14 cellular contexts compared by ENCODE assay signal in the genomic region with DNA sequence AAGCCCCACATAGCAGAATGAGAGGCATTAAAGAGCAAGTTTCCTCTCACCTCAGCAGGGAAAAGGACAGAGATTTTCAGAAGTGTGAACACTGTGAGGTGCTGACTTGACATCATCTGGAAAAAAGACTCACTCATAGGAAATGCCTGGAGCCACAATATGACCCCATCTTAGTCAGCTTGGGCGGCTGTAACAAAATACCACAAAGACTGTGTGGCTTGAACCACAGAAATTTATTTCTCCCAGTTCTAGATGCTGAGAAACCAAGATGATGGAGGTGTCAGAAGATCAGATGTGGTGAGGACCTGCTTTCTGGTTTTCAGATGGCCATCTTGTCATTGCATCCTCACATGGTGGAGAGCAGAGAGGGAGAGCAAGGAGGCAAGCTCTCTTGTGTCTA.
DNase-seq lines count a peak whose midpoint lies in the region; ATAC-seq, FAIRE-seq and TF ChIP-seq lines count a peak whose summit lies in the region.
"Had no signal": no experiment of that assay in that cellular context is flagged by ENCODE, and none has a peak within 500 bp of the region (broad histone marks: within the 10 kb centered on the region; RNA-seq: fewer than 3 reads in every experiment).

No MANE protein-coding gene starts in this region.

- H4K20me1 ChIP-seq in PC-3 (ENCODE audit: low read length) = no peaks in the 10 kb centered on the region

- H3K4me3 ChIP-seq in PC-3 (ENCODE audit: low read length) (no peak overlapping the region), cardiac fibroblast (replicated peaks in 1 of 2; ENCODE audit: low read depth in 2 of 2, low read length in 2 of 2) (no peak overlapping the region), right atrium auricular region (no peak overlapping the region), tibial artery (no peak overlapping the region)
- H3K4me3 ChIP-seq: heart right ventricle, testis had no signal

- peak overlapping the region; percentile 11 for H3K27ac Mint-ChIP-seq in osteocyte (ENCODE audit: unreplicated experiment)
- H3K27ac Mint-ChIP-seq: brain had no signal

- H3K27me3 Mint-ChIP-seq in osteocyte (ENCODE audit: unreplicated experiment) = no peaks in the 10 kb centered on the region

- H3K9me3 ChIP-seq in PC-3 (ENCODE audit: low read length) (no peaks in the 10 kb centered on the region), right atrium auricular region (no peaks in the 10 kb centered on the region), tibial artery (no peaks in the 10 kb centered on the region)
- H3K9me3 ChIP-seq: testis had no signal

- DNase-seq in activated CD4-positive, CD25-positive, alpha-beta regulatory T cell treated with anti-CD3 and anti-CD28 coated beads, Interleukin-2, amount 50 U/mL, for 72 hours = no peak
- DNase-seq in PC-3 (peak; percentile 44), cardiac fibroblast (ENCODE audit: low read depth in 2 of 2) (peak; percentile 65 to 90), osteocyte (ENCODE audit: extremely low spot score, unreplicated experiment) (no peak), D721Med (ENCODE audit: insufficient read length, low spot score) (no peak), right atrium auricular region (ENCODE audit: low spot score) (no peak), tibial artery (no peak)
- DNase-seq: activated CD4-positive, alpha-beta T cell treated with anti-CD3 and anti-CD28 coated beads for 4 hours; heart right ventricle; SHP77; testis had no signal

- peaks cover 5% of the 10 kb centered on the region for H3K9me3 Mint-ChIP-seq in osteocyte (ENCODE audit: unreplicated experiment)

- TF ChIP-seq CTCF in PC-3 (conservative IDR thresholded peaks at IDR 0.05; ENCODE audit: low read depth, low read length) = no peak
- no peak for TF ChIP-seq CTCF in cardiac fibroblast (IDR thresholded peaks at IDR 0.05; ENCODE audit: low read depth, low read length)
- no peak for TF ChIP-seq CTCF in osteocyte (IDR thresholded peaks at IDR 0.05)
- TF ChIP-seq CTCF in D721Med (IDR thresholded peaks at IDR 0.05; ENCODE audit: insufficient read depth, missing control alignments) = no peak
- TF ChIP-seq CTCF in right atrium auricular region (IDR thresholded peaks at IDR 0.05) = no peak
- TF ChIP-seq CTCF in tibial artery (IDR thresholded peaks at IDR 0.05) = no peak

- H3K4me1 ChIP-seq in PC-3 (ENCODE audit: insufficient read depth, low read length) = 0 out of 2 replicates have a peak, but pooled peaks cover 5% of the 10 kb centered on the region
- no peaks in the 10 kb centered on the region for H3K4me1 ChIP-seq in right atrium auricular region
- no peaks in the 10 kb centered on the region for H3K4me1 ChIP-seq in tibial artery
- H3K4me1 ChIP-seq: heart right ventricle, testis had no signal

- H3K36me3 ChIP-seq in PC-3 (ENCODE audit: low read depth, low read length) (no peaks in the 10 kb centered on the region), right atrium auricular region (no peaks in the 10 kb centered on the region), tibial artery (no peaks in the 10 kb centered on the region)
- H3K36me3 ChIP-seq: heart right ventricle had no signal

- peak; percentile 31 to 54 for ATAC-seq in activated CD4-positive, CD25-positive, alpha-beta regulatory T cell treated with anti-CD3 and anti-CD28 coated beads, Interleukin-2, amount 50 U/mL, for 24 hours
- ATAC-seq in PC-3 = no peak
- ATAC-seq: heart right ventricle had no signal

- no peak overlapping the region for H2AFZ ChIP-seq in PC-3 (ENCODE audit: low read length)

- H3K4me3 Mint-ChIP-seq in osteocyte (ENCODE audit: unreplicated experiment) = no peak overlapping the region
- H3K4me3 Mint-ChIP-seq: brain had no signal

- intact Hi-C loops in PC-3 (cut with micrococcal nuclease) = no loop called here
- intact Hi-C loops in tibial artery (cut with DNase I; ENCODE audit: low total_unique reads) = no loop called here

- H3K9me2 ChIP-seq in PC-3 (replicated peaks; ENCODE audit: low read length) = no peaks in the 10 kb centered on the region

- no peak overlapping the region for H3K27ac ChIP-seq in PC-3 (ENCODE audit: low read length)
- H3K27ac ChIP-seq in right atrium auricular region = no peak overlapping the region
- no peak overlapping the region for H3K27ac ChIP-seq in tibial artery
- H3K27ac ChIP-seq: 22Rv1, heart right ventricle, testis had no signal

- no TSS peak for BruUV-seq in PC-3 (replicated peaks; lab: Mats Ljungman, UMichigan)

- CTCF ChIA-PET in PC-3 (lab: Charles Lee) = no interaction called here

- H3K27me3 ChIP-seq in PC-3 (ENCODE audit: low read length) (no peaks in the 10 kb centered on the region), right atrium auricular region (no peaks in the 10 kb centered on the region), tibial artery (no peaks in the 10 kb centered on the region)
- H3K27me3 ChIP-seq: heart right ventricle, testis had no signal

- no peak overlapping the region for H3K4me2 ChIP-seq in PC-3 (ENCODE audit: low read length)

- no peaks in the 10 kb centered on the region for H3F3A ChIP-seq in PC-3 (ENCODE audit: low read length, unreplicated experiment)

- H3K9ac ChIP-seq in PC-3 (ENCODE audit: low read length) = no peak overlapping the region

- FAIRE-seq in D721Med (lab: Jason Lieb, UNC) = no peak

- H3K79me2 ChIP-seq in PC-3 (ENCODE audit: low read length) = no peaks in the 10 kb centered on the region

- POLR2A ChIA-PET in PC-3 (lab: Charles Lee; ENCODE audit: unreplicated experiment) = no interaction called here

- peaks cover 27% of the 10 kb centered on the region for H3K4me1 Mint-ChIP-seq in osteocyte (ENCODE audit: unreplicated experiment)
- H3K4me1 Mint-ChIP-seq: brain had no signal

- H3K36me3 Mint-ChIP-seq in osteocyte (ENCODE audit: unreplicated experiment) = no peaks in the 10 kb centered on the region
- H3K36me3 Mint-ChIP-seq: brain had no signal

Comparison
In these comparisons a context has a peak if more than half of its experiments do, and no peak if none do; other contexts are left out.
1. DNase-seq: peak in PC-3 (single experiment) and cardiac fibroblast (2 of 2); none in activated CD4-positive, CD25-positive, alpha-beta regulatory T cell treated with anti-CD3 and anti-CD28 coated beads, Interleukin-2, amount 50 U/mL, for 72 hours (single experiment), osteocyte (single experiment), D721Med (single experiment), right atrium auricular region (single experiment) and tibial artery (0 of 2).